ENCODE assay signal across 30 cellular contexts in genomic region chr15:88591384-88591783, GRCh38. TPM values are rescaled to one million over a fixed set of nuclear protein-coding genes. Genes with fewer than 3 reads are reported as not detected.
"Had no signal": no experiment of that assay in that cellular context is flagged by ENCODE, and none has a peak within 500 bp of the region (broad histone marks: within the 10 kb centered on the region; RNA-seq: fewer than 3 reads in every experiment).

No MANE protein-coding gene starts in this region.

- H3K27ac ChIP-seq: stomach, suprapubic skin, testis, thoracic aorta, thyroid gland, tibial artery, tibial nerve, transverse colon, upper lobe of left lung, upper lobe of right lung, uterus, vagina had no signal

- H3K4me1 Mint-ChIP-seq: stimulated activated effector memory CD8-positive, alpha-beta T cell treated with anti-CD3 and anti-CD28 coated beads, Interleukin-12 subunit alpha, Interleukin-12 subunit beta, amount 100 ng/mL, for 72 hours; stimulated activated memory B cell treated with anti-CD40 and anti-IgM and Interleukin-4, amounts not matched to agents 10 μg/mL and 1 μg/mL and 100 μg/mL, for 72 hours; stimulated activated naive B cell treated with anti-CD40 and anti-IgM and Interleukin-4, amounts not matched to agents 10 μg/mL and 1 μg/mL and 100 μg/mL, for 72 hours had no signal

- H3K4me3 Mint-ChIP-seq: stimulated activated effector memory CD8-positive, alpha-beta T cell treated with anti-CD3 and anti-CD28 coated beads, Interleukin-12 subunit alpha, Interleukin-12 subunit beta, amount 100 ng/mL, for 72 hours; stimulated activated memory B cell treated with anti-CD40 and anti-IgM and Interleukin-4, amounts not matched to agents 10 μg/mL and 1 μg/mL and 100 μg/mL, for 72 hours; stimulated activated naive B cell treated with anti-CD40 and anti-IgM and Interleukin-4, amounts not matched to agents 10 μg/mL and 1 μg/mL and 100 μg/mL, for 72 hours; stimulated activated naive CD8-positive, alpha-beta T cell treated with anti-CD3 and anti-CD28 coated beads, Interleukin-15, amount 100 ng/mL, for 72 hours; stimulated activated naive CD8-positive, alpha-beta T cell treated with anti-CD3 and anti-CD28 coated beads, Interleukin-15, Interleukin-2, amounts not matched to agents 100 ng/mL and 50 ng/mL, for 24 hours; type B pancreatic cell had no signal

- H3K36me3 Mint-ChIP-seq: stimulated activated effector memory CD8-positive, alpha-beta T cell treated with anti-CD3 and anti-CD28 coated beads, Interleukin-12 subunit alpha, Interleukin-12 subunit beta, amount 100 ng/mL, for 72 hours; stimulated activated memory B cell treated with anti-CD40 and anti-IgM and Interleukin-4, amounts not matched to agents 10 μg/mL and 1 μg/mL and 100 μg/mL, for 72 hours; stimulated activated naive B cell treated with anti-CD40 and anti-IgM and Interleukin-4, amounts not matched to agents 10 μg/mL and 1 μg/mL and 100 μg/mL, for 72 hours; type B pancreatic cell had no signal

- H3K27ac Mint-ChIP-seq: stimulated activated effector memory CD8-positive, alpha-beta T cell treated with anti-CD3 and anti-CD28 coated beads, Interleukin-12 subunit alpha, Interleukin-12 subunit beta, amount 100 ng/mL, for 72 hours; stimulated activated memory B cell treated with anti-CD40 and anti-IgM and Interleukin-4, amounts not matched to agents 10 μg/mL and 1 μg/mL and 100 μg/mL, for 72 hours; stimulated activated naive B cell treated with anti-CD40 and anti-IgM and Interleukin-4, amounts not matched to agents 10 μg/mL and 1 μg/mL and 100 μg/mL, for 72 hours; stimulated activated naive CD8-positive, alpha-beta T cell treated with anti-CD3 and anti-CD28 coated beads, Interleukin-15, amount 100 ng/mL, for 72 hours; stimulated activated naive CD8-positive, alpha-beta T cell treated with anti-CD3 and anti-CD28 coated beads, Interleukin-15, Interleukin-2, amounts not matched to agents 100 ng/mL and 50 ng/mL, for 24 hours; type B pancreatic cell had no signal

- H3K9me3 ChIP-seq: stomach, suprapubic skin, testis, thoracic aorta, thyroid gland, tibial artery, tibial nerve, transverse colon, upper lobe of left lung, upper lobe of right lung, uterus, vagina had no signal

- H3K27me3 ChIP-seq: stomach, suprapubic skin, testis, thyroid gland, tibial artery, tibial nerve, transverse colon, upper lobe of left lung, upper lobe of right lung, uterus, vagina had no signal

- H3K4me1 ChIP-seq: suprapubic skin, testis, tibial artery, tibial nerve, transverse colon, upper lobe of left lung, upper lobe of right lung, uterus, vagina had no signal

- H3K36me3 ChIP-seq: stomach, suprapubic skin, thoracic aorta, thyroid gland, tibial artery, tibial nerve, transverse colon, upper lobe of left lung, upper lobe of right lung, uterus, vagina had no signal

- ATAC-seq: stimulated activated effector memory CD8-positive, alpha-beta T cell treated with anti-CD3 and anti-CD28 coated beads, Interleukin-12 subunit alpha, Interleukin-12 subunit beta, amount 100 ng/mL, for 72 hours; stimulated activated memory B cell treated with anti-CD40 and anti-IgM and Interleukin-4, amounts not matched to agents 10 μg/mL and 1 μg/mL and 100 μg/mL, for 72 hours; stimulated activated naive B cell treated with anti-CD40 and anti-IgM and Interleukin-4, amounts not matched to agents 10 μg/mL and 1 μg/mL and 100 μg/mL, for 72 hours; stimulated activated naive CD8-positive, alpha-beta T cell treated with anti-CD3 and anti-CD28 coated beads, Interleukin-15, amount 100 ng/mL, for 72 hours; stimulated activated naive CD8-positive, alpha-beta T cell treated with anti-CD3 and anti-CD28 coated beads, Interleukin-15, Interleukin-2, amounts not matched to agents 100 U/mL and 50 U/mL, for 24 hours; upper lobe of right lung had no signal

- H3K4me3 ChIP-seq: stomach, suprapubic skin, testis, thoracic aorta, thyroid gland, tibial artery, tibial nerve, transverse colon, upper lobe of left lung, upper lobe of right lung, uterus, vagina had no signal

- H3K27me3 Mint-ChIP-seq: stimulated activated memory B cell treated with anti-CD40 and anti-IgM and Interleukin-4, amounts not matched to agents 10 μg/mL and 1 μg/mL and 100 μg/mL, for 72 hours; stimulated activated naive CD8-positive, alpha-beta T cell treated with anti-CD3 and anti-CD28 coated beads, Interleukin-15, amount 100 ng/mL, for 72 hours; stimulated activated naive CD8-positive, alpha-beta T cell treated with anti-CD3 and anti-CD28 coated beads, Interleukin-15, Interleukin-2, amounts not matched to agents 100 ng/mL and 50 ng/mL, for 24 hours had no signal

- H3K9me3 Mint-ChIP-seq: stimulated activated effector memory CD8-positive, alpha-beta T cell treated with anti-CD3 and anti-CD28 coated beads, Interleukin-12 subunit alpha, Interleukin-12 subunit beta, amount 100 ng/mL, for 72 hours; stimulated activated memory B cell treated with anti-CD40 and anti-IgM and Interleukin-4, amounts not matched to agents 10 μg/mL and 1 μg/mL and 100 μg/mL, for 72 hours; stimulated activated naive CD8-positive, alpha-beta T cell treated with anti-CD3 and anti-CD28 coated beads, Interleukin-15, amount 100 ng/mL, for 72 hours; stimulated activated naive CD8-positive, alpha-beta T cell treated with anti-CD3 and anti-CD28 coated beads, Interleukin-15, Interleukin-2, amounts not matched to agents 100 ng/mL and 50 ng/mL, for 24 hours; type B pancreatic cell had no signal

- FAIRE-seq: urothelium cell line had no signal

- DNase-seq: stimulated activated CD4-positive, alpha-beta T cell treated with anti-CD3 and anti-CD28 coated beads, Interleukin-2, amount 100 ng/mL, for 48 hours; stimulated activated CD4-positive, alpha-beta T cell treated with anti-CD3 and anti-CD28 coated beads, Interleukin-4, amount 100 ng/mL, for 1 hour; stimulated activated CD4-positive, alpha-beta T cell treated with anti-CD3 and anti-CD28 coated beads, Interleukin-4, amount 100 ng/mL, for 24 hours; stimulated activated CD4-positive, alpha-beta T cell treated with anti-CD3 and anti-CD28 coated beads, Interleukin-4, amount 100 ng/mL, for 4 hours; stimulated activated CD8-positive, alpha-beta memory T cell treated with anti-CD3 and anti-CD28 coated beads, Interleukin-4, amount 100 ng/mL, for 48 hours; stimulated activated naive B cell treated with anti-CD40 and anti-IgM and Interleukin-4, amounts not matched to agents 10 μg/mL and 1 μg/mL and 100 μg/mL, for 72 hours; stimulated activated naive CD4-positive, alpha-beta T cell; stimulated activated naive CD4-positive, alpha-beta T cell treated with Interleukin-2 at 50 U/mL for 16 hours; stimulated activated naive CD8-positive, alpha-beta T cell treated with anti-CD3 and anti-CD28 coated beads, Interleukin-15, amount 100 ng/mL, for 72 hours; stimulated activated naive CD8-positive, alpha-beta T cell treated with anti-CD3 and anti-CD28 coated beads, Interleukin-15, Interleukin-2, amounts not matched to agents 100 U/mL and 50 U/mL, for 24 hours; stomach; substantia nigra; testis; thyroid gland; tibial artery; transverse colon; trophoblast cell; upper lobe of left lung; upper lobe of right lung; uterus had no signal

RNA-seq across cellular contexts. Expression of gene ISG20, which starts 47.4 kb away (rescaled TPM):
- total RNA-seq: temporal lobe had no signal
